In genomic region chr16:85028638-85029412, GRCh38 we compare ENCODE assay signal across 8 cellular contexts. TPM values are rescaled to one million over a fixed set of nuclear protein-coding genes. Genes with fewer than 3 reads are reported as not detected.
DNase-seq lines count a peak whose midpoint lies in the region; ATAC-seq and TF ChIP-seq lines count a peak whose summit lies in the region.

No MANE protein-coding gene starts in this region.

- CTCF ChIA-PET in activated CD4-positive, alpha-beta T cell treated with anti-CD3 and anti-CD28 coated beads, Interleukin-2, amount 10 ng/mL, durations not matched to agents 7 days and 5 days (lab: Charles Lee): interaction anchor here (1.3 to 3.2 kb wide), 7 partner anchors 13 to 62 kb away, joined by 3 to 14 read pairs (median 8); partner anchors contain the start of gene ZDHHC7

- peak; percentile 49 for ATAC-seq in HG03354 (IDR thresholded peaks at IDR 0.05; ENCODE audit: poor library complexity, severe bottlenecking, unreplicated experiment)
- no peak for ATAC-seq in HG03460 (IDR thresholded peaks at IDR 0.05; ENCODE audit: unreplicated experiment)

- in situ Hi-C loops in Caki2 (cut with HindIII; ENCODE audit: low pct_unique_long_range_greater_than_20kb, low sequenced_read_pairs): no loop called here

- H3K9ac ChIP-seq in colonic mucosa (ENCODE audit: low read depth in 2 of 2, low read length in 2 of 2): peak overlapping the region; percentile 80 to 90

- TF ChIP-seq CTCF in colonic mucosa (IDR thresholded peaks at IDR 0.05): no peak

- peak; percentile 27 for DNase-seq in Caki2 (ENCODE audit: low read depth)
- peak; percentile 76 for DNase-seq in activated CD4-positive, alpha-beta T cell treated with anti-CD3 and anti-CD28 coated beads, Interleukin-2, amount 10 ng/mL, durations not matched to agents 7 days and 5 days
- peak; percentile 76 for DNase-seq in colonic mucosa
- DNase-seq in stimulated activated CD8-positive, alpha-beta memory T cell treated with anti-CD3 and anti-CD28 coated beads, Interleukin-7, amount 100 ng/mL, for 4 hours (ENCODE audit: low read depth in 2 of 2): peak; percentile 67 to 68
- no peak for DNase-seq in NCI-H1092 treated with DMSO at 0.1 percent for 48 hours (lab: John Stamatoyannopoulos, UW)

- peaks cover 17% of the 10 kb centered on the region for H3K4me1 ChIP-seq in colonic mucosa
- peaks cover 19 to 22% of the 10 kb centered on the region in 2 donors for H3K4me1 ChIP-seq in muscle layer of duodenum (ENCODE audit: control insufficient read depth in 1 of 2, insufficient read depth in 2 of 2, low read length in 2 of 2)

- H3K4me3 ChIP-seq in colonic mucosa (peak overlapping the region; percentile 73), muscle layer of duodenum (ENCODE audit: low read depth in 1 of 2, low read length in 2 of 2) (peak overlapping the region; percentile 72 to 83)

- peak overlapping the region; percentile 96 for H3K27ac Mint-ChIP-seq in activated CD4-positive, alpha-beta T cell treated with anti-CD3 and anti-CD28 coated beads, Interleukin-2, amount 10 ng/mL, durations not matched to agents 7 days and 5 days

- H3K27me3 ChIP-seq in colonic mucosa (no peaks in the 10 kb centered on the region), muscle layer of duodenum (ENCODE audit: low read depth, low read length) (no peaks in the 10 kb centered on the region)

- H3K36me3 ChIP-seq in colonic mucosa: no peaks in the 10 kb centered on the region
- peaks cover 0 to 11% of the 10 kb centered on the region in 2 donors for H3K36me3 ChIP-seq in muscle layer of duodenum (ENCODE audit: control insufficient read depth in 1 of 2, insufficient read depth in 2 of 2, low read length in 2 of 2)

- H3K4me3 Mint-ChIP-seq in activated CD4-positive, alpha-beta T cell treated with anti-CD3 and anti-CD28 coated beads, Interleukin-2, amount 10 ng/mL, durations not matched to agents 7 days and 5 days: peak overlapping the region; percentile 90

- peak overlapping the region; percentile 71 for H3K27ac ChIP-seq in colonic mucosa
- peak overlapping the region; percentile 72 for H3K27ac ChIP-seq in muscle layer of duodenum (ENCODE audit: low read length)

- H3K9me3 ChIP-seq in colonic mucosa (no peaks in the 10 kb centered on the region), muscle layer of duodenum (ENCODE audit: control insufficient read depth in 1 of 2, low read length in 2 of 2) (no peaks in the 10 kb centered on the region)

- no peaks in the 10 kb centered on the region for H3K9me3 Mint-ChIP-seq in activated CD4-positive, alpha-beta T cell treated with anti-CD3 and anti-CD28 coated beads, Interleukin-2, amount 10 ng/mL, durations not matched to agents 7 days and 5 days

- peaks cover 7% of the 10 kb centered on the region for H3K36me3 Mint-ChIP-seq in activated CD4-positive, alpha-beta T cell treated with anti-CD3 and anti-CD28 coated beads, Interleukin-2, amount 10 ng/mL, durations not matched to agents 7 days and 5 days (ENCODE audit: low read depth)

- no peaks in the 10 kb centered on the region for H3K27me3 Mint-ChIP-seq in activated CD4-positive, alpha-beta T cell treated with anti-CD3 and anti-CD28 coated beads, Interleukin-2, amount 10 ng/mL, durations not matched to agents 7 days and 5 days

- POLR2A ChIA-PET in activated CD4-positive, alpha-beta T cell treated with anti-CD3 and anti-CD28 coated beads, Interleukin-2, amount 10 ng/mL, durations not matched to agents 7 days and 5 days (lab: Charles Lee): no interaction called here

- peaks cover 44% of the 10 kb centered on the region for H3K4me1 Mint-ChIP-seq in activated CD4-positive, alpha-beta T cell treated with anti-CD3 and anti-CD28 coated beads, Interleukin-2, amount 10 ng/mL, durations not matched to agents 7 days and 5 days

- intact Hi-C loops in colonic mucosa (cut with DNase I): no loop called here

RNA-seq across cellular contexts. Expression of gene KIAA0513, which starts 1.2 kb away (rescaled TPM):
- 1.0 and 1.7 TPM in 2 replicates for total RNA-seq in Caki2 (2014; rRNA removed; shearing (Covaris generic); ENCODE audit: low replicate concordance)
- total RNA-seq in activated CD4-positive, alpha-beta T cell treated with anti-CD3 and anti-CD28 coated beads, Interleukin-2, amount 10 ng/mL, durations not matched to agents 7 days and 5 days: 10 to 100 TPM; 13.6 to 14.8 TPM
- 10 to 100 TPM; 17.7 to 22.8 TPM for total RNA-seq in colonic mucosa

RNA-seq across cellular contexts. Expression of gene ZDHHC7, which starts 17.5 kb away (rescaled TPM):
- total RNA-seq in Caki2 (2014; rRNA removed; shearing (Covaris generic); ENCODE audit: low replicate concordance): 90.1 and 107 TPM in 2 replicates
- total RNA-seq in activated CD4-positive, alpha-beta T cell treated with anti-CD3 and anti-CD28 coated beads, Interleukin-2, amount 10 ng/mL, durations not matched to agents 7 days and 5 days: 10 to 100 TPM; 30.7 to 33.9 TPM
- total RNA-seq in colonic mucosa: 10 to 100 TPM; 55.1 to 67.8 TPM
